12 cellular contexts compared by ENCODE assay signal in genomic region chr11:126080206-126080941, GRCh38. TPM values are rescaled to one million over a fixed set of nuclear protein-coding genes. Genes with fewer than 3 reads are reported as not detected.
A peak's percentile ranks its signal among the peaks of the same experiment; 100 is the strongest.
DNase-seq lines count a peak whose midpoint lies in the region; ATAC-seq, FAIRE-seq and TF ChIP-seq lines count a peak whose summit lies in the region.
"Had no signal": no experiment of that assay in that cellular context is flagged by ENCODE, and none has a peak within 500 bp of the region (broad histone marks: within the 10 kb centered on the region; RNA-seq: fewer than 3 reads in every experiment).

No MANE protein-coding gene starts in this region.

- no peaks in the 10 kb centered on the region for H3K27me3 ChIP-seq in bronchial epithelial cell (ENCODE audit: control insufficient read depth, insufficient read depth, low read length)
- H3K27me3 ChIP-seq in neural progenitor cell, result peaks cover 34% of the 10 kb centered on the region

- peaks cover 26% of the 10 kb centered on the region for H3K27me3 Mint-ChIP-seq in neural progenitor cell (ENCODE audit: insufficient read depth, low read depth)

- no peaks in the 10 kb centered on the region for H3K36me3 Mint-ChIP-seq in neural progenitor cell

- peaks cover 70% of the 10 kb centered on the region for H3F3A ChIP-seq in neural progenitor cell (ENCODE audit: low read depth)

- peak overlapping the region; percentile 39 for H3K4me3 Mint-ChIP-seq in neural progenitor cell

- H3K4me1 ChIP-seq in neural progenitor cell, result peaks cover 68% of the 10 kb centered on the region

- H3K9me3 Mint-ChIP-seq in neural progenitor cell, result no peaks in the 10 kb centered on the region

- H3K79me2 ChIP-seq in neural progenitor cell (ENCODE audit: low read depth), result no peaks in the 10 kb centered on the region

- no peak overlapping the region for H2AFZ ChIP-seq in neural progenitor cell (replicated peaks)

- H3K9ac ChIP-seq in neural progenitor cell, result no peak overlapping the region

- no peak overlapping the region for H3K4me3 ChIP-seq in bronchial epithelial cell (ENCODE audit: low read depth, low read length)
- H3K4me3 ChIP-seq in neural progenitor cell, result no peak overlapping the region

- no peak for ATAC-seq in HG03108 (IDR thresholded peaks at IDR 0.05; ENCODE audit: unreplicated experiment)
- no peak for ATAC-seq in GM18517 (IDR thresholded peaks at IDR 0.05; ENCODE audit: unreplicated experiment)

- H3K27ac Mint-ChIP-seq in neural progenitor cell, result peak overlapping the region; percentile 90

- FAIRE-seq in bronchial epithelial cell (lab: Jason Lieb, UNC), result peak; percentile 36
- FAIRE-seq: D721Med, kidney, small intestine had no signal

- no peak for TF ChIP-seq CTCF in bronchial epithelial cell (IDR thresholded peaks at IDR 0.05; ENCODE audit: insufficient read depth, low read length, severe bottlenecking)
- no peak for TF ChIP-seq CTCF in neural progenitor cell (IDR thresholded peaks at IDR 0.05)

- H3K4me2 ChIP-seq in neural progenitor cell, result peak overlapping the region; percentile 31

- no peak overlapping the region for H3K27ac ChIP-seq in neural progenitor cell

- H3K9me3 ChIP-seq in neural progenitor cell (ENCODE audit: low read depth), result no peaks in the 10 kb centered on the region

- peaks cover 24% of the 10 kb centered on the region for H4K20me1 ChIP-seq in neural progenitor cell (ENCODE audit: low read depth)

- peaks cover 69% of the 10 kb centered on the region for H3K4me1 Mint-ChIP-seq in neural progenitor cell

- DNase-seq in DMS 273 (lab: John Stamatoyannopoulos, UW; ENCODE audit: unreplicated experiment), result peak; percentile 43
- peak; percentile 74 for DNase-seq in NCI-H1105 (lab: John Stamatoyannopoulos, UW)
- DNase-seq in bronchial epithelial cell (ENCODE audit: low read depth), result peak; percentile 33
- DNase-seq in neural progenitor cell (ENCODE audit: low spot score), result peak; percentile 19
- no peak for DNase-seq in activated naive CD4-positive, alpha-beta T cell (lab: John Stamatoyannopoulos, UW)
- DNase-seq in activated gamma-delta T cell (lab: John Stamatoyannopoulos, UW), result no peak
- DNase-seq: kidney, NCI-H187, small intestine had no signal

- H3K36me3 ChIP-seq in bronchial epithelial cell (ENCODE audit: control insufficient read depth, insufficient read depth, low read length) (no peaks in the 10 kb centered on the region), neural progenitor cell (no peaks in the 10 kb centered on the region)

RNA-seq across cellular contexts. Expression of gene CDON, which starts 17.7 kb away (rescaled TPM):
- total RNA-seq in bronchial epithelial cell, result 2.9 TPM in 2 replicates
- 50.5 and 71.3 TPM in 2 replicates for total RNA-seq in neural progenitor cell (ENCODE audit: low replicate concordance)

Comparison
In these comparisons a context has a peak if more than half of its experiments do, and no peak if none do; other contexts are left out.
1. DNase-seq: peak in DMS 273 (single experiment), NCI-H1105 (single experiment), bronchial epithelial cell (single experiment) and neural progenitor cell (single experiment); none in activated naive CD4-positive, alpha-beta T cell (0 of 4) and activated gamma-delta T cell (single experiment).
2. RNA of gene CDON, which starts 17.7 kb away (total RNA-seq): 50.5 to 71.3 TPM in neural progenitor cell; 2.9 TPM in bronchial epithelial cell; every median in the first group is over 10 times any median in the second.